9 cellular contexts compared by ENCODE assay signal in genomic region chr15:48507416-48508065, GRCh38.
DNase-seq lines count a peak whose midpoint lies in the region; ATAC-seq and TF ChIP-seq lines count a peak whose summit lies in the region.
"Had no signal": no experiment of that assay in that cellular context is flagged by ENCODE, and none has a peak within 500 bp of the region (broad histone marks: within the 10 kb centered on the region; RNA-seq: fewer than 3 reads in every experiment).

No MANE protein-coding gene starts in this region.

- intact Hi-C loops in HCT116 (cut with micrococcal nuclease), result no loop called here

- TF ChIP-seq RAD21 in HCT116 (IDR thresholded peaks at IDR 0.05; ENCODE audit: low read depth), result peak; percentile 31; the same call in 1 of the 2 replicates

- TF ChIP-seq POLR2A in HCT116 (IDR thresholded peaks at IDR 0.05; ENCODE audit: borderline replicate concordance, extremely low read depth, insufficient read depth, insufficient read length) (no peak), suprapubic skin (IDR thresholded peaks at IDR 0.05) (no peak)

- in situ Hi-C loops in astrocyte of the cerebellum (cut with HindIII; ENCODE audit: low sequenced_read_pairs), result no loop called here

- H3K4me1 ChIP-seq in HCT116 (ENCODE audit: control insufficient read depth in 1 of 2, insufficient read depth in 2 of 2, low read length in 2 of 2) (no peaks in the 10 kb centered on the region; a peak in 1 of 4 replicates), suprapubic skin (no peaks in the 10 kb centered on the region)

- CTCF ChIA-PET in AG04449 (lab: Yijun Ruan, JAX), result interaction anchor here (0.7 to 3.7 kb wide), 7 partner anchors 9 to 149 kb away, joined by 3 to 24 read pairs (median 4); no protein-coding TSS in a partner anchor
- CTCF ChIA-PET in HCT116 (lab: Charles Lee), result interaction anchor here (0.7 to 2.1 kb wide), 6 partner anchors 11 to 294 kb away, joined by 4 to 8 read pairs (median 4); no protein-coding TSS in a partner anchor

- no peaks in the 10 kb centered on the region for H3K79me2 ChIP-seq in HCT116 (ENCODE audit: insufficient read depth, low read length)

- no peak overlapping the region for H3K27ac ChIP-seq in HCT116 (ENCODE audit: low read depth, low read length)
- H3K27ac ChIP-seq in suprapubic skin, result no peak overlapping the region

- TF ChIP-seq EP300 in suprapubic skin (IDR thresholded peaks at IDR 0.05), result no peak

- RAD21 ChIA-PET in HCT116 (lab: Charles Lee; ENCODE audit: low non-redundant PET in 1 of 2, low total read pairs in 2 of 2, uncharacterized antibody in 2 of 2, unreplicated experiment in 2 of 2), result no interaction called here

- no peak for DNase-seq in AG04449 (ENCODE audit: low read depth, low spot score)
- peak; percentile 18 for DNase-seq in GM04504 (ENCODE audit: low read depth)
- DNase-seq in HCT116 (ENCODE audit: low read depth, low spot score), result peak; percentile 47
- DNase-seq in MV-4-11 (lab: John Stamatoyannopoulos, UW), result peak; percentile 53
- peak; percentile 49 for DNase-seq in astrocyte of the cerebellum (ENCODE audit: low read depth)
- peak; percentile 66 for DNase-seq in iPS-NIHi7 (ENCODE audit: extremely low spot score)
- no peak for DNase-seq in suprapubic skin (ENCODE audit: low spot score in 2 of 2)
- DNase-seq in NCI-H2029 (lab: John Stamatoyannopoulos, UW), result no peak
- DNase-seq: left cardiac atrium had no signal

- no peaks in the 10 kb centered on the region for H3K36me3 ChIP-seq in HCT116 (ENCODE audit: control insufficient read depth in 1 of 2, insufficient read depth in 2 of 2, low read length in 2 of 2)
- peaks cover 14% of the 10 kb centered on the region for H3K36me3 ChIP-seq in suprapubic skin

- TF ChIP-seq CTCF in AG04449 (IDR thresholded peaks at IDR 0.05; ENCODE audit: insufficient read depth, low read length, missing control alignments) (peak; percentile 57), HCT116 (IDR thresholded peaks at IDR 0.05 in 2 of 3, conservative IDR thresholded peaks at IDR 0.05 in 1 of 3; ENCODE audit: borderline replicate concordance in 1 of 3, insufficient read depth in 1 of 3, low read depth in 2 of 3, low read length in 2 of 3) (peak in 2 of 3 experiments; percentile 82 to 84; a peak in 4 of 6 replicates), astrocyte of the cerebellum (IDR thresholded peaks at IDR 0.05; ENCODE audit: low read depth, low read length, missing control alignments) (peak; percentile 72), suprapubic skin (IDR thresholded peaks at IDR 0.05) (peak; percentile 23 to 48)

- no peak overlapping the region for H2AFZ ChIP-seq in HCT116 (ENCODE audit: low read depth, low read length, poor library complexity, severe bottlenecking)

- H3K27me3 ChIP-seq in HCT116 (ENCODE audit: insufficient read depth, low read length) (no peaks in the 10 kb centered on the region), suprapubic skin (no peaks in the 10 kb centered on the region)

- WGBS in suprapubic skin, result 47% methylated on average over 2 of the region's 2 CpGs

- no peaks in the 10 kb centered on the region for H3K9me2 ChIP-seq in HCT116 (ENCODE audit: insufficient read depth)

- BruUV-seq in HCT116 (replicated peaks; lab: Mats Ljungman, UMichigan), result no TSS peak

- H4K20me1 ChIP-seq in HCT116 (ENCODE audit: insufficient read depth), result no peaks in the 10 kb centered on the region

- H3K4me3 ChIP-seq in AG04449 (ENCODE audit: low read depth, low read length), result no peak overlapping the region
- no peak overlapping the region for H3K4me3 ChIP-seq in HCT116 (replicated peaks in 1 of 2; ENCODE audit: low read depth in 1 of 2, low read length in 2 of 2)
- H3K4me3 ChIP-seq in astrocyte of the cerebellum (ENCODE audit: low read depth, low read length), result no peak overlapping the region
- H3K4me3 ChIP-seq in suprapubic skin, result no peak overlapping the region

- POLR2A ChIA-PET in AG04449 (lab: Yijun Ruan, JAX) (interaction anchor here (1.9 kb wide), 1 partner anchor 11 kb away, joined by 4 read pairs; no protein-coding TSS in a partner anchor), HCT116 (lab: Charles Lee) (no interaction called here)

- peak; percentile 91 for ATAC-seq in HCT116

- H3K9me3 ChIP-seq in HCT116 (ENCODE audit: control insufficient read depth in 1 of 2, insufficient read depth in 1 of 2, low read depth in 1 of 2, low read length in 2 of 2), result no peaks in the 10 kb centered on the region
- H3K9me3 ChIP-seq in suprapubic skin, result no peaks in the 10 kb centered on the region

- H3K9ac ChIP-seq in HCT116 (ENCODE audit: low read length), result no peak overlapping the region

- H3K4me2 ChIP-seq in HCT116 (ENCODE audit: low read length), result no peak overlapping the region

TF ChIP-seq in HCT116, 20 proteins besides CTCF, POLR2A, EP300 and RAD21:
- TF ChIP-seq EZH2 (IDR thresholded peaks at IDR 0.05), result no peak
- no peak for TF ChIP-seq CEBPB (IDR thresholded peaks at IDR 0.05; ENCODE audit: low read depth)
- no peak for TF ChIP-seq SRF (IDR thresholded peaks at IDR 0.05; ENCODE audit: low read depth)
- TF ChIP-seq, protein P1, sequence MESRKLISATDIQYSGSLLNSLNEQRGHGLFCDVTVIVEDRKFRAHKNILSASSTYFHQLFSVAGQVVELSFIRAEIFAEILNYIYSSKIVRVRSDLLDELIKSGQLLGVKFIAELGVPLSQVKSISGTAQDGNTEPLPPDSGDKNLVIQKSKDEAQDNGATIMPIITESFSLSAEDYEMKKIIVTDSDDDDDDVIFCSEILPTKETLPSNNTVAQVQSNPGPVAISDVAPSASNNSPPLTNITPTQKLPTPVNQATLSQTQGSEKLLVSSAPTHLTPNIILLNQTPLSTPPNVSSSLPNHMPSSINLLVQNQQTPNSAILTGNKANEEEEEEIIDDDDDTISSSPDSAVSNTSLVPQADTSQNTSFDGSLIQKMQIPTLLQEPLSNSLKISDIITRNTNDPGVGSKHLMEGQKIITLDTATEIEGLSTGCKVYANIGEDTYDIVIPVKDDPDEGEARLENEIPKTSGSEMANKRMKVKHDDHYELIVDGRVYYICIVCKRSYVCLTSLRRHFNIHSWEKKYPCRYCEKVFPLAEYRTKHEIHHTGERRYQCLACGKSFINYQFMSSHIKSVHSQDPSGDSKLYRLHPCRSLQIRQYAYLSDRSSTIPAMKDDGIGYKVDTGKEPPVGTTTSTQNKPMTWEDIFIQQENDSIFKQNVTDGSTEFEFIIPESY (IDR thresholded peaks at IDR 0.05; ENCODE audit: extremely low read depth, insufficient replicate concordance, low read length), result no peak
- no peak for TF ChIP-seq TCF7L2 (IDR thresholded peaks at IDR 0.05; ENCODE audit: borderline replicate concordance, extremely low read depth, insufficient read depth, insufficient read length)
- no peak for TF ChIP-seq MAX (IDR thresholded peaks at IDR 0.05)

Comparison
In these comparisons a context has a peak if more than half of its experiments do, and no peak if none do; other contexts are left out.
1. DNase-seq: peak in GM04504 (single experiment), HCT116 (single experiment), MV-4-11 (single experiment), astrocyte of the cerebellum (single experiment) and iPS-NIHi7 (single experiment); none in AG04449 (single experiment), suprapubic skin (0 of 2) and NCI-H2029 (single experiment).
2. Peak in every context shown above with its lines, with median percentiles within 50 percentile points of each other: CTCF ChIP-seq.